ENCODE assay signal across 16 cellular contexts in genomic region chr16:5551909-5552308, GRCh38.
DNase-seq lines count a peak whose midpoint lies in the region; ATAC-seq and TF ChIP-seq lines count a peak whose summit lies in the region.
"Had no signal": no experiment of that assay in that cellular context is flagged by ENCODE, and none has a peak within 500 bp of the region (broad histone marks: within the 10 kb centered on the region; RNA-seq: fewer than 3 reads in every experiment).

No MANE protein-coding gene starts in this region.

- TF ChIP-seq CTCF in HFFc6 (IDR thresholded peaks at IDR 0.05) (no peak), astrocyte of the cerebellum (IDR thresholded peaks at IDR 0.05; ENCODE audit: low read depth, low read length, missing control alignments) (no peak), neural crest cell (conservative IDR thresholded peaks at IDR 0.05) (no peak), transverse colon (IDR thresholded peaks at IDR 0.05) (no peak)

- H3K27me3 ChIP-seq in transverse colon = no peaks in the 10 kb centered on the region
- H3K27me3 ChIP-seq: BE2C had no signal

- H3K27me3 Mint-ChIP-seq in HFFc6 (ENCODE audit: insufficient read depth) = no peaks in the 10 kb centered on the region; the same call in 1 of the 2 replicates
- H3K27me3 Mint-ChIP-seq in neural crest cell (ENCODE audit: low read depth) = peaks cover 28% of the 10 kb centered on the region

- no peaks in the 10 kb centered on the region for H3K36me3 ChIP-seq in transverse colon
- H3K36me3 ChIP-seq: BE2C had no signal

- H3K4me3 Mint-ChIP-seq in HFFc6 = peak overlapping the region; percentile 42; the same call in 1 of the 2 replicates
- H3K4me3 Mint-ChIP-seq in neural crest cell = no peak overlapping the region
- H3K4me3 Mint-ChIP-seq: CD14-positive monocyte; CD8-positive, alpha-beta T cell had no signal

- H3K36me3 Mint-ChIP-seq in HFFc6 (ENCODE audit: low read depth) (no peaks in the 10 kb centered on the region), neural crest cell (ENCODE audit: low read depth) (no peaks in the 10 kb centered on the region)
- H3K36me3 Mint-ChIP-seq: CD14-positive monocyte; CD8-positive, alpha-beta T cell had no signal

- ATAC-seq in HG02938 (IDR thresholded peaks at IDR 0.05; ENCODE audit: unreplicated experiment) = no peak
- ATAC-seq: CD8-positive, alpha-beta T cell; HCT116 had no signal

- H3K9me3 Mint-ChIP-seq in HFFc6 (peaks cover 31% of the 10 kb centered on the region), neural crest cell (no peaks in the 10 kb centered on the region)
- H3K9me3 Mint-ChIP-seq: CD8-positive, alpha-beta T cell had no signal

- H3K4me1 ChIP-seq in transverse colon = no peaks in the 10 kb centered on the region
- H3K4me1 ChIP-seq: BE2C, Caco-2 had no signal

- peak; percentile 71 for DNase-seq in HFFc6
- peak; percentile 70 for DNase-seq in NCI-H226
- DNase-seq in astrocyte of the cerebellum (ENCODE audit: low read depth) = peak; percentile 65
- no peak for DNase-seq in neural crest cell (ENCODE audit: low read depth, low spot score)
- DNase-seq in C1 segment of cervical spinal cord (lab: John Stamatoyannopoulos, UW) = no peak
- DNase-seq in medulla oblongata (ENCODE audit: extremely low spot score) = no peak
- no peak for DNase-seq in transverse colon
- DNase-seq: BE2C; Caco-2; CD8-positive, alpha-beta T cell; DMS53; GM23248; IMR-90 had no signal

- H3K27ac ChIP-seq in transverse colon = no peak overlapping the region
- H3K27ac ChIP-seq: GM23248 had no signal

- H3K27ac Mint-ChIP-seq in HFFc6 (peak overlapping the region; percentile 76; the same call in 1 of the 2 replicates), neural crest cell (ENCODE audit: unreplicated experiment) (peak overlapping the region; percentile 65)
- H3K27ac Mint-ChIP-seq: CD14-positive monocyte; CD8-positive, alpha-beta T cell had no signal

- no peaks in the 10 kb centered on the region for H3K9me3 ChIP-seq in transverse colon
- H3K9me3 ChIP-seq: BE2C, Caco-2 had no signal

- peaks cover 18% of the 10 kb centered on the region; the same call in 1 of the 2 replicates for H3K4me1 Mint-ChIP-seq in HFFc6 (ENCODE audit: low read depth)
- H3K4me1 Mint-ChIP-seq in neural crest cell = no peaks in the 10 kb centered on the region
- H3K4me1 Mint-ChIP-seq: CD14-positive monocyte had no signal

- H3K4me3 ChIP-seq in astrocyte of the cerebellum (ENCODE audit: low read depth, low read length) (no peak overlapping the region), transverse colon (no peak overlapping the region)
- H3K4me3 ChIP-seq: GM23248 had no signal

- no peak for TF ChIP-seq POLR2A in transverse colon (IDR thresholded peaks at IDR 0.05)

- intact Hi-C loops in transverse colon (cut with DNase I; ENCODE audit: low total_unique reads) = no loop called here

- in situ Hi-C loops in astrocyte of the cerebellum (cut with HindIII; ENCODE audit: low sequenced_read_pairs) = no loop called here
- in situ Hi-C loops in transverse colon (cut with MboI; ENCODE audit: low pct_ligation_motif_present in 1 of 4, low pct_unique_long_range_greater_than_20kb in 1 of 4, low sequenced_read_pairs in 3 of 4) = no loop called here

- WGBS in transverse colon (ENCODE audit: low coverage in 1 of 2), 2 donors = 48 to 78% methylated on average over 3 to 7 of the region's 7 CpGs

- no peak for TF ChIP-seq EP300 in transverse colon (IDR thresholded peaks at IDR 0.05; ENCODE audit: low read depth)

Comparison
In these comparisons a context has a peak if more than half of its experiments do, and no peak if none do; other contexts are left out.
1. DNase-seq: peak in HFFc6 (single experiment), NCI-H226 (single experiment) and astrocyte of the cerebellum (single experiment); none in neural crest cell (single experiment), C1 segment of cervical spinal cord (0 of 14), medulla oblongata (single experiment) and transverse colon (single experiment).